Comparison of ENCODE assay signal across 17 cellular contexts in the genomic region with DNA sequence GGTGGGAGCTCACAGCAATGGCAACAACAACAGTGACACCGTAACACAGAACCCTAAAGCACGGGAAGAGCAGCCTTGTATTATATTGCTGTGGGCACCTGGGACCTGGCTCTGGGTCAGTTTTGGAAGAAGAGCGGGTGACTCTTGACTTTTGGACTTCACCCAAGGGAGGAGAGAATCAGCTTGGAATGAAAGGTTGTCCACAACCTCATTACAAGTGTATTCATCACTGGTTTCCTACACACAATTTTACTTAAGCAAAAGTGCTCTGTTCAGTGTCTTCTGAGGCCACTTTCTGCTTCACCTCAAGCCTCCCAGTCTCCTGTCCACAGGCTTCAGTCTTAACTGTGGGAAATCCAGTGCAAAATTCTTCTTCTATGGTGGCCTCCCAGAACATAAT.
DNase-seq lines count a peak whose midpoint lies in the region; ATAC-seq and TF ChIP-seq lines count a peak whose summit lies in the region.
"Had no signal": no experiment of that assay in that cellular context is flagged by ENCODE, and none has a peak within 500 bp of the region (broad histone marks: within the 10 kb centered on the region; RNA-seq: fewer than 3 reads in every experiment).

No MANE protein-coding gene starts in this region.

- TF ChIP-seq CTCF in fibroblast of mammary gland (conservative IDR thresholded peaks at IDR 0.05; ENCODE audit: control insufficient read depth, insufficient read depth, low read depth, low read length), result no peak

- peak; percentile 61; the same call in 2 of the 3 replicates for ATAC-seq in SK-N-SH treated with all-trans-retinoic acid at 6 μM for 48 hours
- no peak for ATAC-seq in stimulated activated naive CD8-positive, alpha-beta T cell treated with anti-CD3 and anti-CD28 coated beads, Interleukin-15, Interleukin-2, amounts not matched to agents 100 U/mL and 50 U/mL, for 24 hours
- ATAC-seq: A549 had no signal

- H3K4me3 ChIP-seq in fibroblast of mammary gland (ENCODE audit: control insufficient read depth, low read depth, low read length), result no peak overlapping the region
- H3K4me3 ChIP-seq: A549, Peyer's patch had no signal

- peak; percentile 24 for DNase-seq in AG08395 (ENCODE audit: low spot score)
- DNase-seq in GM03348 (ENCODE audit: low spot score), result peak; percentile 18
- DNase-seq in fibroblast of mammary gland (ENCODE audit: low read depth), result peak; percentile 66
- no peak for DNase-seq in NOMO-1 treated with dmso at 0.1 percent for 144 hours (lab: John Stamatoyannopoulos, UW; ENCODE audit: unreplicated experiment)
- DNase-seq in stimulated activated naive CD8-positive, alpha-beta T cell treated with anti-CD3 and anti-CD28 coated beads, Interleukin-15, Interleukin-2, amounts not matched to agents 100 U/mL and 50 U/mL, for 24 hours, result no peak
- no peak for DNase-seq in activated T-cell treated with anti-CD3 and anti-CD28 coated beads, Interleukin-2, amount 50 U/mL, for 1 hour
- no peak for DNase-seq in NCI-H128 (lab: John Stamatoyannopoulos, UW; ENCODE audit: unreplicated experiment)
- DNase-seq: CD4-positive, alpha-beta T cell; H9; Karpas-422; NCI-H146; NCI-H2107; NCI-H69; Peyer's patch; SHP77 had no signal

TF ChIP-seq in SK-N-SH treated with all-trans-retinoic acid at 6 μM for 48 hours, 23 proteins besides CTCF, POLR2A, EP300 and RAD21:
- TF ChIP-seq ZNF70 (CRISPR knock-in tag; IDR thresholded peaks at IDR 0.05) (no peak), ZC3H10 (CRISPR knock-in tag; IDR thresholded peaks at IDR 0.05) (no peak), ZFP30 (CRISPR knock-in tag; IDR thresholded peaks at IDR 0.05) (no peak), ZNF565 (CRISPR knock-in tag; conservative IDR thresholded peaks at IDR 0.05; ENCODE audit: low read depth) (no peak), BACH2 (CRISPR knock-in tag; IDR thresholded peaks at IDR 0.05; ENCODE audit: borderline replicate concordance) (no peak), GLIS3 (CRISPR knock-in tag; IDR thresholded peaks at IDR 0.05) (no peak), ARNTL (CRISPR knock-in tag; IDR thresholded peaks at IDR 0.05; ENCODE audit: borderline replicate concordance, low read depth) (no peak), SNAI2 (CRISPR knock-in tag; IDR thresholded peaks at IDR 0.05) (no peak), CSDC2 (CRISPR knock-in tag; IDR thresholded peaks at IDR 0.05) (no peak), TCF4 (CRISPR knock-in tag; IDR thresholded peaks at IDR 0.05; ENCODE audit: borderline replicate concordance) (no peak), ZFP3 (CRISPR knock-in tag; IDR thresholded peaks at IDR 0.05) (no peak), OSR1 (CRISPR knock-in tag; IDR thresholded peaks at IDR 0.05) (no peak), TOX (CRISPR knock-in tag; IDR thresholded peaks at IDR 0.05; ENCODE audit: borderline replicate concordance) (no peak)
- TF ChIP-seq, protein P1, sequence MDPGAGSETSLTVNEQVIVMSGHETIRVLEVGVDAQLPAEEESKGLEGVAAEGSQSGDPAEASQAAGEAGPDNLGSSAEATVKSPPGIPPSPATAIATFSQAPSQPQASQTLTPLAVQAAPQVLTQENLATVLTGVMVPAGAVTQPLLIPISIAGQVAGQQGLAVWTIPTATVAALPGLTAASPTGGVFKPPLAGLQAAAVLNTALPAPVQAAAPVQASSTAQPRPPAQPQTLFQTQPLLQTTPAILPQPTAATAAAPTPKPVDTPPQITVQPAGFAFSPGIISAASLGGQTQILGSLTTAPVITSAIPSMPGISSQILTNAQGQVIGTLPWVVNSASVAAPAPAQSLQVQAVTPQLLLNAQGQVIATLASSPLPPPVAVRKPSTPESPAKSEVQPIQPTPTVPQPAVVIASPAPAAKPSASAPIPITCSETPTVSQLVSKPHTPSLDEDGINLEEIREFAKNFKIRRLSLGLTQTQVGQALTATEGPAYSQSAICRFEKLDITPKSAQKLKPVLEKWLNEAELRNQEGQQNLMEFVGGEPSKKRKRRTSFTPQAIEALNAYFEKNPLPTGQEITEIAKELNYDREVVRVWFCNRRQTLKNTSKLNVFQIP (CRISPR knock-in tag; IDR thresholded peaks at IDR 0.05; ENCODE audit: borderline replicate concordance, low read depth), result no peak
- TF ChIP-seq, protein P2, sequence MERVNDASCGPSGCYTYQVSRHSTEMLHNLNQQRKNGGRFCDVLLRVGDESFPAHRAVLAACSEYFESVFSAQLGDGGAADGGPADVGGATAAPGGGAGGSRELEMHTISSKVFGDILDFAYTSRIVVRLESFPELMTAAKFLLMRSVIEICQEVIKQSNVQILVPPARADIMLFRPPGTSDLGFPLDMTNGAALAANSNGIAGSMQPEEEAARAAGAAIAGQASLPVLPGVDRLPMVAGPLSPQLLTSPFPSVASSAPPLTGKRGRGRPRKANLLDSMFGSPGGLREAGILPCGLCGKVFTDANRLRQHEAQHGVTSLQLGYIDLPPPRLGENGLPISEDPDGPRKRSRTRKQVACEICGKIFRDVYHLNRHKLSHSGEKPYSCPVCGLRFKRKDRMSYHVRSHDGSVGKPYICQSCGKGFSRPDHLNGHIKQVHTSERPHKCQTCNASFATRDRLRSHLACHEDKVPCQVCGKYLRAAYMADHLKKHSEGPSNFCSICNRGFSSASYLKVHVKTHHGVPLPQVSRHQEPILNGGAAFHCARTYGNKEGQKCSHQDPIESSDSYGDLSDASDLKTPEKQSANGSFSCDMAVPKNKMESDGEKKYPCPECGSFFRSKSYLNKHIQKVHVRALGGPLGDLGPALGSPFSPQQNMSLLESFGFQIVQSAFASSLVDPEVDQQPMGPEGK (CRISPR knock-in tag; IDR thresholded peaks at IDR 0.05; ENCODE audit: borderline replicate concordance), result no peak
- TF ChIP-seq, protein P3, sequence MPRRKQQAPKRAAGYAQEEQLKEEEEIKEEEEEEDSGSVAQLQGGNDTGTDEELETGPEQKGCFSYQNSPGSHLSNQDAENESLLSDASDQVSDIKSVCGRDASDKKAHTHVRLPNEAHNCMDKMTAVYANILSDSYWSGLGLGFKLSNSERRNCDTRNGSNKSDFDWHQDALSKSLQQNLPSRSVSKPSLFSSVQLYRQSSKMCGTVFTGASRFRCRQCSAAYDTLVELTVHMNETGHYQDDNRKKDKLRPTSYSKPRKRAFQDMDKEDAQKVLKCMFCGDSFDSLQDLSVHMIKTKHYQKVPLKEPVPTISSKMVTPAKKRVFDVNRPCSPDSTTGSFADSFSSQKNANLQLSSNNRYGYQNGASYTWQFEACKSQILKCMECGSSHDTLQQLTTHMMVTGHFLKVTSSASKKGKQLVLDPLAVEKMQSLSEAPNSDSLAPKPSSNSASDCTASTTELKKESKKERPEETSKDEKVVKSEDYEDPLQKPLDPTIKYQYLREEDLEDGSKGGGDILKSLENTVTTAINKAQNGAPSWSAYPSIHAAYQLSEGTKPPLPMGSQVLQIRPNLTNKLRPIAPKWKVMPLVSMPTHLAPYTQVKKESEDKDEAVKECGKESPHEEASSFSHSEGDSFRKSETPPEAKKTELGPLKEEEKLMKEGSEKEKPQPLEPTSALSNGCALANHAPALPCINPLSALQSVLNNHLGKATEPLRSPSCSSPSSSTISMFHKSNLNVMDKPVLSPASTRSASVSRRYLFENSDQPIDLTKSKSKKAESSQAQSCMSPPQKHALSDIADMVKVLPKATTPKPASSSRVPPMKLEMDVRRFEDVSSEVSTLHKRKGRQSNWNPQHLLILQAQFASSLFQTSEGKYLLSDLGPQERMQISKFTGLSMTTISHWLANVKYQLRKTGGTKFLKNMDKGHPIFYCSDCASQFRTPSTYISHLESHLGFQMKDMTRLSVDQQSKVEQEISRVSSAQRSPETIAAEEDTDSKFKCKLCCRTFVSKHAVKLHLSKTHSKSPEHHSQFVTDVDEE (CRISPR knock-in tag; IDR thresholded peaks at IDR 0.05), result no peak

Comparison
In these comparisons a context has a peak if more than half of its experiments do, and no peak if none do; other contexts are left out.
1. DNase-seq: peak in AG08395 (single experiment), GM03348 (single experiment) and fibroblast of mammary gland (single experiment); none in NOMO-1 treated with dmso at 0.1 percent for 144 hours (single experiment), stimulated activated naive CD8-positive, alpha-beta T cell treated with anti-CD3 and anti-CD28 coated beads, Interleukin-15, Interleukin-2, amounts not matched to agents 100 U/mL and 50 U/mL, for 24 hours (single experiment), activated T-cell treated with anti-CD3 and anti-CD28 coated beads, Interleukin-2, amount 50 U/mL, for 1 hour (single experiment) and NCI-H128 (single experiment).